Comparison of ENCODE assay signal across 17 cellular contexts in the genomic region with DNA sequence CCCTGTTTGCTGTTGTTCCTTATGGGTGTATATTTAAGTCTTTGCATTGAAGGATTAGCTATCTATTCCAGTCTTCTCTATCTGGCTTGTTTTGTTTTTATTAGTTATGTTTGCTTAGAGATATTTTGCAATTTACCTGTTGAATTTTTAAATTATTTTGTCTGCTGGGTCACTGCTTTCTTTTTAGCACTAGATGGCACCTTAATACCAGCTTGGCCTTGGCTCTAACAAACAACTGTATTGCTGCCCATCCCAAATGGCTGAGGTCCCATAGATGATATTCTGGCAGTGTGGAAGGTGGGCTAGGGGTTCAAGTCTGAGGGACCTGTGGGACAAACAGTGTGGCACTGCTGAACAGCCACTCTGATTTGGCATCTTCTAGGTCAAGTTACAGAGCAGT.
"Had no signal": no experiment of that assay in that cellular context is flagged by ENCODE, and none has a peak within 500 bp of the region (broad histone marks: within the 10 kb centered on the region; RNA-seq: fewer than 3 reads in every experiment).

No MANE protein-coding gene starts in this region.

- H3K36me3 ChIP-seq: suprapubic skin, WERI-Rb-1 had no signal

- H3K36me3 Mint-ChIP-seq: activated CD4-positive, alpha-beta memory T cell treated with anti-CD3 and anti-CD28 coated beads for 36 hours; activated CD8-positive, alpha-beta memory T cell treated with anti-CD3 and anti-CD28 coated beads, Interleukin-2, amount 10 ng/mL, durations not matched to agents 7 days and 5 days; activated naive CD4-positive, alpha-beta T cell treated with anti-CD3 and anti-CD28 coated beads, Interleukin-2, amount 10 ng/mL, durations not matched to agents 7 days and 5 days; type B pancreatic cell had no signal

- H3K27ac ChIP-seq: hepatocyte, psoas muscle, suprapubic skin, WERI-Rb-1 had no signal

- H3K27ac Mint-ChIP-seq: activated CD4-positive, alpha-beta memory T cell treated with anti-CD3 and anti-CD28 coated beads for 36 hours; activated CD4-positive, alpha-beta T cell treated with anti-CD3 and anti-CD28 coated beads for 36 hours; activated CD8-positive, alpha-beta memory T cell treated with anti-CD3 and anti-CD28 coated beads, Interleukin-2, amount 10 ng/mL, durations not matched to agents 7 days and 5 days; activated naive CD4-positive, alpha-beta T cell treated with anti-CD3 and anti-CD28 coated beads, Interleukin-2, amount 10 ng/mL, durations not matched to agents 7 days and 5 days; mesothelial cell of epicardium; nephron progenitor cell; stimulated activated naive CD8-positive, alpha-beta T cell treated with anti-CD3 and anti-CD28 coated beads, Interleukin-15, Interleukin-2, amounts not matched to agents 100 ng/mL and 50 ng/mL, for 24 hours; T-cell; type B pancreatic cell had no signal

- H3K4me1 ChIP-seq: psoas muscle, suprapubic skin had no signal

- H3K4me2 ChIP-seq: hepatocyte had no signal

- H3K79me2 ChIP-seq: hepatocyte had no signal

- H3K4me3 Mint-ChIP-seq: activated CD4-positive, alpha-beta memory T cell treated with anti-CD3 and anti-CD28 coated beads for 36 hours; activated CD4-positive, alpha-beta T cell treated with anti-CD3 and anti-CD28 coated beads for 36 hours; activated CD8-positive, alpha-beta memory T cell treated with anti-CD3 and anti-CD28 coated beads, Interleukin-2, amount 10 ng/mL, durations not matched to agents 7 days and 5 days; activated naive CD4-positive, alpha-beta T cell treated with anti-CD3 and anti-CD28 coated beads, Interleukin-2, amount 10 ng/mL, durations not matched to agents 7 days and 5 days; mesothelial cell of epicardium; nephron progenitor cell; stimulated activated naive CD8-positive, alpha-beta T cell treated with anti-CD3 and anti-CD28 coated beads, Interleukin-15, Interleukin-2, amounts not matched to agents 100 ng/mL and 50 ng/mL, for 24 hours; T-cell; type B pancreatic cell had no signal

- H3K27me3 ChIP-seq: dorsolateral prefrontal cortex, hepatocyte, suprapubic skin had no signal

- H3K9me3 Mint-ChIP-seq: type B pancreatic cell had no signal

- H3K4me1 Mint-ChIP-seq: activated CD4-positive, alpha-beta T cell treated with anti-CD3 and anti-CD28 coated beads for 36 hours; activated CD8-positive, alpha-beta memory T cell treated with anti-CD3 and anti-CD28 coated beads, Interleukin-2, amount 10 ng/mL, durations not matched to agents 7 days and 5 days; activated naive CD4-positive, alpha-beta T cell treated with anti-CD3 and anti-CD28 coated beads, Interleukin-2, amount 10 ng/mL, durations not matched to agents 7 days and 5 days; mesothelial cell of epicardium; T-cell had no signal

- DNase-seq: activated CD4-positive, alpha-beta memory T cell treated with anti-CD3 and anti-CD28 coated beads for 36 hours; activated CD4-positive, alpha-beta T cell treated with anti-CD3 and anti-CD28 coated beads for 36 hours; activated CD8-positive, alpha-beta memory T cell treated with anti-CD3 and anti-CD28 coated beads, Interleukin-2, amount 10 ng/mL, durations not matched to agents 7 days and 5 days; activated naive CD4-positive, alpha-beta T cell treated with anti-CD3 and anti-CD28 coated beads, Interleukin-2, amount 10 ng/mL, durations not matched to agents 7 days and 5 days; activated T-cell treated with anti-CD3 and anti-CD28 coated beads, Interleukin-2, amount 50 U/mL, for 1 hour; dorsolateral prefrontal cortex; nephron progenitor cell; psoas muscle; T-cell; WERI-Rb-1 had no signal

- ATAC-seq: activated CD4-positive, alpha-beta T cell treated with anti-CD3 and anti-CD28 coated beads for 36 hours; activated CD8-positive, alpha-beta memory T cell treated with anti-CD3 and anti-CD28 coated beads, Interleukin-2, amount 10 ng/mL, durations not matched to agents 7 days and 5 days; psoas muscle; sciatic nerve; T-cell had no signal

- H2AFZ ChIP-seq: hepatocyte had no signal

- H3K4me3 ChIP-seq: dorsolateral prefrontal cortex, hepatocyte, psoas muscle, suprapubic skin had no signal

- H3K27me3 Mint-ChIP-seq: activated CD4-positive, alpha-beta memory T cell treated with anti-CD3 and anti-CD28 coated beads for 36 hours; activated CD4-positive, alpha-beta T cell treated with anti-CD3 and anti-CD28 coated beads for 36 hours; activated CD8-positive, alpha-beta memory T cell treated with anti-CD3 and anti-CD28 coated beads, Interleukin-2, amount 10 ng/mL, durations not matched to agents 7 days and 5 days; activated naive CD4-positive, alpha-beta T cell treated with anti-CD3 and anti-CD28 coated beads, Interleukin-2, amount 10 ng/mL, durations not matched to agents 7 days and 5 days; stimulated activated naive CD8-positive, alpha-beta T cell treated with anti-CD3 and anti-CD28 coated beads, Interleukin-15, Interleukin-2, amounts not matched to agents 100 ng/mL and 50 ng/mL, for 24 hours; T-cell; type B pancreatic cell had no signal

- FAIRE-seq: astrocyte had no signal
